14 cellular contexts compared by ENCODE assay signal in the genomic region with DNA sequence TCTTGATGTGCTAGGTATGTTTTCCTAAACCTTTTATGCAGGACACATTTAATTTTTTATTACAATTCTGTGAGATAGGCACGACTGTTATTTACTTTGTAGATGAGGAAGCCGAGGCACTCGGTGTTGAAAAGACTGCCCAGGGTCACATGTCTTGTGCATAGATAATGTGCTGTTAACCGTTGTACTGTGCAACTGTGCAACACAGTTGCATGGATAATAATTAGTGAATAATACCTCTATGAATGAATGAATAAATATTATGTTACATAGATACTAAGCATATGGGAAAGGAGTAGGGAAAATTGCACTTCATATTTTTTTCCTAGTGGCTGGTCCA.
"Had no signal": no experiment of that assay in that cellular context is flagged by ENCODE, and none has a peak within 500 bp of the region (broad histone marks: within the 10 kb centered on the region; RNA-seq: fewer than 3 reads in every experiment).

No MANE protein-coding gene starts in this region.

- H3K9me3 ChIP-seq: adrenal gland, SJSA1 had no signal

- H3K27me3 ChIP-seq: adrenal gland, SJSA1 had no signal

- H3K36me3 ChIP-seq: adrenal gland, SJSA1 had no signal

- H3K4me3 ChIP-seq: adrenal gland, SJSA1 had no signal

- H3K9ac ChIP-seq: KMS-11 had no signal

- H3K4me1 ChIP-seq: adrenal gland, SJSA1 had no signal

- H3K4me3 Mint-ChIP-seq: activated CD8-positive, alpha-beta T cell treated with anti-CD3 and anti-CD28 coated beads, Interleukin-2, amount 10 ng/mL, durations not matched to agents 7 days and 5 days; activated naive CD8-positive, alpha-beta T cell treated with anti-CD3 and anti-CD28 coated beads, Interleukin-2, amount 10 ng/mL, durations not matched to agents 7 days and 5 days; T-helper 17 cell; WTC11 had no signal

- H3K27ac Mint-ChIP-seq: activated CD8-positive, alpha-beta T cell treated with anti-CD3 and anti-CD28 coated beads, Interleukin-2, amount 10 ng/mL, durations not matched to agents 7 days and 5 days; activated naive CD8-positive, alpha-beta T cell treated with anti-CD3 and anti-CD28 coated beads, Interleukin-2, amount 10 ng/mL, durations not matched to agents 7 days and 5 days; T-helper 17 cell had no signal

- H3K27ac ChIP-seq: adrenal gland, KMS-11, SJSA1 had no signal

- H3K9me3 Mint-ChIP-seq: activated naive CD8-positive, alpha-beta T cell treated with anti-CD3 and anti-CD28 coated beads, Interleukin-2, amount 10 ng/mL, durations not matched to agents 7 days and 5 days; WTC11 had no signal

- H3K36me3 Mint-ChIP-seq: activated naive CD8-positive, alpha-beta T cell treated with anti-CD3 and anti-CD28 coated beads, Interleukin-2, amount 10 ng/mL, durations not matched to agents 7 days and 5 days; WTC11 had no signal

- H3K4me2 ChIP-seq: KMS-11 had no signal

- DNase-seq: activated CD4-positive, alpha-beta T cell treated with anti-CD3 and anti-CD28 coated beads for 48 hours; activated CD4-positive, alpha-beta T cell treated with anti-CD3 and anti-CD28 coated beads, Interleukin-2, amount 50 U/mL, for 4 hours; activated CD4-positive, CD25-positive, alpha-beta regulatory T cell treated with anti-CD3 and anti-CD28 coated beads, Interleukin-2, amount 50 U/mL, for 72 hours; activated CD8-positive, alpha-beta memory T cell treated with anti-CD3 and anti-CD28 coated beads, Interleukin-2, amount 50 U/mL, for 48 hours; activated naive CD4-positive, alpha-beta T cell treated with anti-CD3 and anti-CD28 coated beads, Interleukin-2, amount 50 U/mL, for 16 hours; activated naive CD8-positive, alpha-beta T cell treated with anti-CD3 and anti-CD28 coated beads, Interleukin-2, amount 10 ng/mL, durations not matched to agents 7 days and 5 days; activated T-cell treated with anti-CD3 and anti-CD28 coated beads, Interleukin-2, amount 50 U/mL, for 1 hour; T-helper 17 cell; T-helper 9 cell had no signal
